Comparison of ENCODE assay signal across 8 cellular contexts in genomic region chr22:44625981-44626687, GRCh38.
A peak's percentile ranks its signal among the peaks of the same experiment; 100 is the strongest.
DNase-seq lines count a peak whose midpoint lies in the region; ATAC-seq and TF ChIP-seq lines count a peak whose summit lies in the region.

No MANE protein-coding gene starts in this region.

- H3K27ac Mint-ChIP-seq in naive thymus-derived CD4-positive, alpha-beta T cell: peak overlapping the region in 4 of 9 donors; percentile 1 to 28 (median 11)

- H3K9me3 ChIP-seq in naive thymus-derived CD4-positive, alpha-beta T cell (ENCODE audit: control insufficient read depth in 2 of 3, low read length in 3 of 3): peaks cover 0 to 1% (median 0%) of the 10 kb centered on the region in 3 experiments

- intact Hi-C loops in naive thymus-derived CD4-positive, alpha-beta T cell (cut with micrococcal nuclease): loop anchor here (1.0 to 5.0 kb wide), 7 partner anchors 43 to 1239 kb away; partner anchors contain the start of gene SAMM50 (in 1 of the 2)

- no peak overlapping the region for H3K4me3 Mint-ChIP-seq in naive thymus-derived CD4-positive, alpha-beta T cell

- H3K36me3 Mint-ChIP-seq in naive thymus-derived CD4-positive, alpha-beta T cell: peaks cover 0 to 2% (median 0%) of the 10 kb centered on the region in 5 donors

- peak; percentile 85 for DNase-seq in CD1c-positive myeloid dendritic cell (ENCODE audit: extremely low spot score)
- peak in 1 of 2 experiments; percentile 68 for DNase-seq in HL-60 (ENCODE audit: low read depth in 1 of 2, low spot score in 1 of 2)
- DNase-seq in OCI-M1 (lab: John Stamatoyannopoulos, UW): peak; percentile 72
- peak; percentile 66 for DNase-seq in activated T-cell treated with anti-CD3 and anti-CD28 coated beads for 48 hours (ENCODE audit: low read depth)
- no peak for DNase-seq in epithelial cell of proximal tubule (ENCODE audit: low read depth)
- peak; percentile 62 to 84 (median 75) for DNase-seq in naive thymus-derived CD4-positive, alpha-beta T cell
- DNase-seq in stimulated activated CD8-positive, alpha-beta memory T cell treated with anti-CD3 and anti-CD28 coated beads, Interleukin-7, amount 100 ng/mL, for 48 hours (ENCODE audit: extremely low read depth in 1 of 2, low read depth in 1 of 2): peak; percentile 40 to 53

- H3K4me3 ChIP-seq in HL-60 (replicated peaks; ENCODE audit: insufficient read depth, low read length) (no peak overlapping the region), epithelial cell of proximal tubule (ENCODE audit: low read depth, low read length) (no peak overlapping the region)
- H3K4me3 ChIP-seq in naive thymus-derived CD4-positive, alpha-beta T cell (ENCODE audit: low read length): no peak overlapping the region

- peaks cover 0 to 2% (median 0%) of the 10 kb centered on the region in 11 donors for H3K9me3 Mint-ChIP-seq in naive thymus-derived CD4-positive, alpha-beta T cell

- peaks cover 0 to 6% (median 0%) of the 10 kb centered on the region in 5 donors for H3K27me3 Mint-ChIP-seq in naive thymus-derived CD4-positive, alpha-beta T cell

- no peaks in the 10 kb centered on the region for H3K36me3 ChIP-seq in naive thymus-derived CD4-positive, alpha-beta T cell (ENCODE audit: control insufficient read depth in 2 of 3, insufficient read depth in 3 of 3, low read length in 3 of 3)

- no peaks in the 10 kb centered on the region for H3K27me3 ChIP-seq in HL-60 (ENCODE audit: insufficient read depth, poor library complexity, severe bottlenecking)
- H3K27me3 ChIP-seq in naive thymus-derived CD4-positive, alpha-beta T cell (ENCODE audit: control insufficient read depth in 2 of 2, insufficient read depth in 2 of 2, low read length in 2 of 2): no peaks in the 10 kb centered on the region

- H3K27ac ChIP-seq in HL-60 (replicated peaks): no peak overlapping the region
- no peak overlapping the region for H3K27ac ChIP-seq in naive thymus-derived CD4-positive, alpha-beta T cell (ENCODE audit: low read depth, low read length)

- CTCF ChIA-PET in naive thymus-derived CD4-positive, alpha-beta T cell (lab: Charles Lee): interaction anchor here (0.6 to 2.8 kb wide), 12 partner anchors 15 to 1496 kb away, joined by 3 to 31 read pairs (median 3); no protein-coding TSS in a partner anchor

- POLR2A ChIA-PET in naive thymus-derived CD4-positive, alpha-beta T cell (lab: Charles Lee): no interaction called here

- TF ChIP-seq CTCF in HL-60 (IDR thresholded peaks at IDR 0.05; ENCODE audit: insufficient read depth, low read length) (peak; percentile 79), epithelial cell of proximal tubule (conservative IDR thresholded peaks at IDR 0.05; ENCODE audit: low read depth, low read length) (peak; percentile 87)

- peak; percentile 94 for ATAC-seq in naive thymus-derived CD4-positive, alpha-beta T cell
- no peak for ATAC-seq in GM18867 (IDR thresholded peaks at IDR 0.05; ENCODE audit: unreplicated experiment)

- peaks cover 0 to 12% (median 5%) of the 10 kb centered on the region in 7 donors for H3K4me1 Mint-ChIP-seq in naive thymus-derived CD4-positive, alpha-beta T cell

- H3K4me1 ChIP-seq in naive thymus-derived CD4-positive, alpha-beta T cell (ENCODE audit: control insufficient read depth in 2 of 2, insufficient read depth in 2 of 2, low read length in 2 of 2): no peaks in the 10 kb centered on the region
